ENCODE assay signal across 16 cellular contexts in the genomic region with DNA sequence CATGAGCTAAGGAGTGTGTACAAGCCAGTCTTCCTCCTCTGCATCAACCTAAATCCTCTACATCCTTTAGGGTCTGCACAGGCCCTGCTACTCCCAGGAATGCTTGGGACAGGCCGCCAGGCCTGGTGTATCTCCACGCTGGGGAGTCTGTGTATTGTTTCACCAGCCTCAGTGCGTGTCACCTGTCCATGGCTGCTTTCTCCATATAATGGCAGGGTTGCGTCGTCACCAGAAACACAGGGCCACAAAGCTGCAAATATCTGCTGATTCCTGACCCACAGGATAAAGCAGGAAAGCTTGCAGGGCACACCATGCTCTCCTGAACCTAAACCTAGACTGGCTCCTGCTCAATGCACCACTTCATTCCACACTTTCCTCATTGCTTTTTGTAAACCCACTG. TPM values are rescaled to one million over a fixed set of nuclear protein-coding genes. Genes with fewer than 3 reads are reported as not detected.
"Had no signal": no experiment of that assay in that cellular context is flagged by ENCODE, and none has a peak within 500 bp of the region (broad histone marks: within the 10 kb centered on the region; RNA-seq: fewer than 3 reads in every experiment).

No MANE protein-coding gene starts in this region.

- H3K27me3 ChIP-seq: heart left ventricle, sigmoid colon, stomach, thyroid gland had no signal

- H3K36me3 ChIP-seq: heart left ventricle, neutrophil, sigmoid colon, stomach, thyroid gland had no signal

- H3K9me3 ChIP-seq: heart left ventricle, neutrophil, sigmoid colon, stomach, thyroid gland had no signal

- DNase-seq: foreskin melanocyte; heart left ventricle; hippocampal formation; naive B cell; nephron progenitor cell; posterior cingulate gyrus; sigmoid colon; stimulated activated CD4-positive, alpha-beta T cell treated with anti-CD3 and anti-CD28 coated beads, Interleukin-12 subunit alpha, Interleukin-12 subunit beta, amount 100 ng/mL, for 4 hours; stimulated activated naive CD4-positive, alpha-beta T cell; stomach; thyroid gland had no signal

- H3K4me3 ChIP-seq: heart left ventricle, sigmoid colon, skin epidermis, stomach, thyroid gland had no signal

- H3K4me1 ChIP-seq: sigmoid colon had no signal

- H3K27ac ChIP-seq: heart left ventricle, neutrophil, sigmoid colon, skin epidermis, stomach, thyroid gland had no signal

- ATAC-seq: heart left ventricle had no signal

RNA-seq across cellular contexts. Expression of gene COBL, which starts 45.6 kb away (rescaled TPM):
- total RNA-seq: glomerular endothelial cell, osteocyte, pulmonary artery endothelial cell had no signal
